8 cellular contexts compared by ENCODE assay signal in the genomic region with DNA sequence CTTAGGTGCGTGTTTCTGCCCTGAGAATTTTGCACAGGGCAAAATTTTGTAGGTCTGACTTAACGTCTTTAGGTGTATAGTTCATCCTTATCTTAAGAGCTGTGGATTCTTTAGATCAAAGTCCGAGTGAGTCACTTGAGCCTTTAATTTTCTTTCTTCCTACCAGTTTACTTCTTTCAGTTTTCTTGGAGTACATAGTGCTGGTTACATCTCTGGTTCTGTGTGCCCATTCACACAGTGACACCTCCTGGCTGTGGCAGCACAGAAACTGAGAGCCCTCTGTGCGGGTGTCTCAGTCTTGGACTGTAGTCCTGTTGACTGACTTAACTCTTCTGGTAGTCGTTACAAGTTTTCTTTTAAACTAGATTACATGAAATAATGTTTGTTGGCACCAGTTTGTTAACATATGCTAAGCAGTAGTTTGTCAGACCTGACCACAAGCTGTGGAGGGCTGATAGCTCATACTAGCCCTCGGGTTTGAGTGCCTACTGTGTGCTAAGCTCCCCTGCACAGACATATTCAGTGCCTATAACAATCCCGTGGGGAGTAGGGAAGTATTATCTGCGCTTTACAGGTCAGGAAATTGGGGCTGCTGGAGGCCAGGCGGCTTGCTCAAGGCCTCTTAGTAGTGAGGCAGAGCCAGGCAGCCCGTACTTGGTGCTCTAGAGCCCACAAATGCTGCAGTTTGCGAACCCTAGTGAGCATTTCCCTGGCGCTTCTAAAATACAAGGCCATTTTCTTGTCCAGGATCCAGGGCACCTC. TPM values are rescaled to one million over a fixed set of nuclear protein-coding genes. Genes with fewer than 3 reads are reported as not detected.
DNase-seq lines count a peak whose midpoint lies in the region; ATAC-seq and TF ChIP-seq lines count a peak whose summit lies in the region.

No MANE protein-coding gene starts in this region.

- H3K4me3 ChIP-seq in foreskin fibroblast (ENCODE audit: low read depth in 1 of 2, low read length in 2 of 2), result peak overlapping the region; percentile 72 to 88
- H3K4me3 ChIP-seq in parathyroid adenoma (ENCODE audit: low read depth, low read length), result peak overlapping the region; percentile 75

- H3K27ac ChIP-seq in parathyroid adenoma, result peak overlapping the region; percentile 59

- no peaks in the 10 kb centered on the region for H3K9me3 ChIP-seq in parathyroid adenoma (ENCODE audit: control insufficient read depth, low read length)

- no peaks in the 10 kb centered on the region for H3K27me3 ChIP-seq in parathyroid adenoma (ENCODE audit: control insufficient read depth, insufficient read depth, low read length)

- peak; percentile 32 for ATAC-seq in GM18858 (IDR thresholded peaks at IDR 0.05; ENCODE audit: unreplicated experiment)

- H3K9ac ChIP-seq in parathyroid adenoma, result no peak overlapping the region

- peak overlapping the region; percentile 92 for H3K4me2 ChIP-seq in parathyroid adenoma (ENCODE audit: low read length)

- no peaks in the 10 kb centered on the region for H3K36me3 ChIP-seq in parathyroid adenoma (ENCODE audit: control insufficient read depth, insufficient read depth, low read length)

- H3K4me1 ChIP-seq in parathyroid adenoma, result peaks cover 21% of the 10 kb centered on the region

- in situ Hi-C loops in ACHN (cut with HindIII; ENCODE audit: low pct_ligation_motif_present, low pct_unique_long_range_greater_than_20kb, low sequenced_read_pairs), result no loop called here

- peaks cover 39% of the 10 kb centered on the region for H3K79me2 ChIP-seq in parathyroid adenoma

- H2AFZ ChIP-seq in parathyroid adenoma, result no peak overlapping the region

- DNase-seq in ACHN (peak; percentile 45), NCI-H82 treated with DMSO at 0.1 percent for 48 hours (lab: John Stamatoyannopoulos, UW; ENCODE audit: unreplicated experiment) (peak; percentile 18), foreskin fibroblast (peak; percentile 34 to 60), mesenteric fat pad (ENCODE audit: low spot score) (no peak), SHP77 treated with DMSO at 0.1 percent for 48 hours (lab: John Stamatoyannopoulos, UW) (no peak)
- DNase-seq in activated T-cell treated with anti-CD3 and anti-CD28 coated beads, Interleukin-2, amount 50 U/mL, for 48 hours, result peak; percentile 60 to 64

- TF ChIP-seq CTCF in foreskin fibroblast (IDR thresholded peaks at IDR 0.05; ENCODE audit: low read depth, low read length) (peak; percentile 29), parathyroid adenoma (IDR thresholded peaks at IDR 0.05) (peak; percentile 15)

RNA-seq across cellular contexts. Expression of a gene that starts 1.6 kb away (rescaled TPM):
- total RNA-seq in mesenteric fat pad, result 98.9 TPM

Comparison
In these comparisons a context has a peak if more than half of its experiments do, and no peak if none do; other contexts are left out.
1. DNase-seq: peak in ACHN (single experiment), NCI-H82 treated with DMSO at 0.1 percent for 48 hours (single experiment), activated T-cell treated with anti-CD3 and anti-CD28 coated beads, Interleukin-2, amount 50 U/mL, for 48 hours (2 of 2) and foreskin fibroblast (2 of 2); none in mesenteric fat pad (single experiment) and SHP77 treated with DMSO at 0.1 percent for 48 hours (single experiment).